ENCODE assay signal across 3 cellular contexts in genomic region chr4:17711206-17711605, GRCh38.
DNase-seq lines count a peak whose midpoint lies in the region; TF ChIP-seq lines count a peak whose summit lies in the region.
"Not testable (repeated sequence)": the region's sequence is repeated elsewhere in the genome, so short reads cannot be mapped to it uniquely, and the experiment has no call there.

No MANE protein-coding gene starts in this region.

- not testable (repeated sequence) for H3K9me3 Mint-ChIP-seq in osteocyte (ENCODE audit: unreplicated experiment); type B pancreatic cell

- H3K27ac Mint-ChIP-seq in osteocyte (ENCODE audit: unreplicated experiment); type B pancreatic cell: not testable (repeated sequence)

- H3K36me3 Mint-ChIP-seq in osteocyte (ENCODE audit: unreplicated experiment); type B pancreatic cell: not testable (repeated sequence)

- not testable (repeated sequence) for TF ChIP-seq CTCF in osteocyte (IDR thresholded peaks at IDR 0.05); type B pancreatic cell (conservative IDR thresholded peaks at IDR 0.05)

- H3K27me3 Mint-ChIP-seq in osteocyte (ENCODE audit: unreplicated experiment); type B pancreatic cell: not testable (repeated sequence)

- peak; percentile 17 for DNase-seq in islet precursor cell
- DNase-seq in osteocyte (ENCODE audit: extremely low spot score, unreplicated experiment) = peak; percentile 69
- peak; percentile 40 for DNase-seq in type B pancreatic cell (ENCODE audit: extremely low spot score, unreplicated experiment)

- H3K4me3 Mint-ChIP-seq in osteocyte (ENCODE audit: unreplicated experiment); type B pancreatic cell: not testable (repeated sequence)

- H3K4me1 Mint-ChIP-seq in osteocyte (ENCODE audit: unreplicated experiment); type B pancreatic cell (ENCODE audit: unreplicated experiment): not testable (repeated sequence)

Comparison
In these comparisons a context has a peak if more than half of its experiments do, and no peak if none do; other contexts are left out.
1. DNase-seq: peak in every context shown above with its lines; median percentile 69 in osteocyte; 40 in type B pancreatic cell; 17 in islet precursor cell.